Comparison of ENCODE assay signal across 10 cellular contexts in genomic region chr18:58865009-58865345, GRCh38. TPM values are rescaled to one million over a fixed set of nuclear protein-coding genes. Genes with fewer than 3 reads are reported as not detected.
DNase-seq lines count a peak whose midpoint lies in the region; ATAC-seq and TF ChIP-seq lines count a peak whose summit lies in the region.
"Had no signal": no experiment of that assay in that cellular context is flagged by ENCODE, and none has a peak within 500 bp of the region (broad histone marks: within the 10 kb centered on the region; RNA-seq: fewer than 3 reads in every experiment).

No MANE protein-coding gene starts in this region.

- ATAC-seq in stimulated activated memory B cell treated with anti-CD40 and anti-IgM and Interleukin-4, amounts not matched to agents 10 μg/mL and 1 μg/mL and 100 μg/mL, for 72 hours = no peak

- peak overlapping the region; percentile 89 for H3K9ac ChIP-seq in HUES64 (ENCODE audit: low read depth, low read length)

- peaks cover 72% of the 10 kb centered on the region for H3K4me1 ChIP-seq in HUES64 (ENCODE audit: insufficient read depth, low read length)

- H3K36me3 Mint-ChIP-seq in stimulated activated memory B cell treated with anti-CD40 and anti-IgM and Interleukin-4, amounts not matched to agents 10 μg/mL and 1 μg/mL and 100 μg/mL, for 72 hours = peaks cover 59% of the 10 kb centered on the region

- WGBS in HUES64 = no CpG with 5 or more reads among the region's 1 CpG

- H3K27ac Mint-ChIP-seq in stimulated activated memory B cell treated with anti-CD40 and anti-IgM and Interleukin-4, amounts not matched to agents 10 μg/mL and 1 μg/mL and 100 μg/mL, for 72 hours = peak overlapping the region; percentile 99
- H3K27ac Mint-ChIP-seq: activated T-cell treated with anti-CD3 and anti-CD28 coated beads, Interleukin-2, amount 50 U/mL, for 72 hours had no signal

- peak overlapping the region; percentile 56 for H3K4me3 ChIP-seq in HUES64 (ENCODE audit: low read length)
- peak overlapping the region; percentile 36 for H3K4me3 ChIP-seq in astrocyte of the cerebellum (ENCODE audit: low read depth, low read length)
- H3K4me3 ChIP-seq in kidney epithelial cell (ENCODE audit: low read depth, low read length) = peak overlapping the region; percentile 39

- H3K4me3 Mint-ChIP-seq in stimulated activated memory B cell treated with anti-CD40 and anti-IgM and Interleukin-4, amounts not matched to agents 10 μg/mL and 1 μg/mL and 100 μg/mL, for 72 hours = peak overlapping the region; percentile 80

- H3K4me1 Mint-ChIP-seq in stimulated activated memory B cell treated with anti-CD40 and anti-IgM and Interleukin-4, amounts not matched to agents 10 μg/mL and 1 μg/mL and 100 μg/mL, for 72 hours = peaks cover 43% of the 10 kb centered on the region

- H3K27me3 ChIP-seq in HUES64 (ENCODE audit: insufficient read depth, low read length) (no peaks in the 10 kb centered on the region), kidney epithelial cell (ENCODE audit: control insufficient read depth, insufficient read depth, low read length) (no peaks in the 10 kb centered on the region)

- no peaks in the 10 kb centered on the region for H3K27me3 Mint-ChIP-seq in stimulated activated memory B cell treated with anti-CD40 and anti-IgM and Interleukin-4, amounts not matched to agents 10 μg/mL and 1 μg/mL and 100 μg/mL, for 72 hours

- peak overlapping the region; percentile 93 for H3K27ac ChIP-seq in HUES64 (ENCODE audit: low read depth, low read length)
- H3K27ac ChIP-seq: HL-60 had no signal

- H3K9me3 ChIP-seq in HUES64 (ENCODE audit: insufficient read depth, low read depth, low read length) = peaks cover 7% of the 10 kb centered on the region; the same call in 1 of the 2 replicates

- TF ChIP-seq CTCF in astrocyte of the cerebellum (IDR thresholded peaks at IDR 0.05; ENCODE audit: low read depth, low read length, missing control alignments) (no peak), kidney epithelial cell (IDR thresholded peaks at IDR 0.05; ENCODE audit: insufficient read depth, low read length, poor library complexity, severe bottlenecking) (no peak)

- in situ Hi-C loops in astrocyte of the cerebellum (cut with HindIII; ENCODE audit: low sequenced_read_pairs) = no loop called here

- peaks cover 52% of the 10 kb centered on the region for H3K36me3 ChIP-seq in HUES64 (ENCODE audit: insufficient read depth, low read length)
- H3K36me3 ChIP-seq in kidney epithelial cell (ENCODE audit: control insufficient read depth, insufficient read depth, low read length) = peaks cover 2% of the 10 kb centered on the region

- H3K9me3 Mint-ChIP-seq in stimulated activated memory B cell treated with anti-CD40 and anti-IgM and Interleukin-4, amounts not matched to agents 10 μg/mL and 1 μg/mL and 100 μg/mL, for 72 hours = no peaks in the 10 kb centered on the region
- H3K9me3 Mint-ChIP-seq: activated T-cell treated with anti-CD3 and anti-CD28 coated beads, Interleukin-2, amount 50 U/mL, for 72 hours had no signal

- no peak for DNase-seq in astrocyte of the cerebellum (ENCODE audit: low read depth)
- no peak for DNase-seq in kidney epithelial cell (ENCODE audit: low read depth)
- no peak for DNase-seq in OCI-M1 (lab: John Stamatoyannopoulos, UW)
- no peak for DNase-seq in effector CD4-positive, alpha-beta T cell
- no peak for DNase-seq in GM19240 (ENCODE audit: insufficient read length, low spot score)
- no peak for DNase-seq in DMS 273 (lab: John Stamatoyannopoulos, UW; ENCODE audit: unreplicated experiment)
- DNase-seq: activated T-cell treated with anti-CD3 and anti-CD28 coated beads, Interleukin-2, amount 50 U/mL, for 72 hours had no signal

RNA-seq across cellular contexts. Expression of gene ZNF532, which starts 0.3 kb away (rescaled TPM):
- polyA plus RNA-seq in HUES64 (2013, experiment 1 of 2) = 106 TPM
- polyA plus RNA-seq in HUES64 (2013, experiment 2 of 2) = 100 TPM
- 89.5 and 101 TPM in 2 replicates for total RNA-seq in kidney epithelial cell
